14 cellular contexts compared by ENCODE assay signal in the genomic region with DNA sequence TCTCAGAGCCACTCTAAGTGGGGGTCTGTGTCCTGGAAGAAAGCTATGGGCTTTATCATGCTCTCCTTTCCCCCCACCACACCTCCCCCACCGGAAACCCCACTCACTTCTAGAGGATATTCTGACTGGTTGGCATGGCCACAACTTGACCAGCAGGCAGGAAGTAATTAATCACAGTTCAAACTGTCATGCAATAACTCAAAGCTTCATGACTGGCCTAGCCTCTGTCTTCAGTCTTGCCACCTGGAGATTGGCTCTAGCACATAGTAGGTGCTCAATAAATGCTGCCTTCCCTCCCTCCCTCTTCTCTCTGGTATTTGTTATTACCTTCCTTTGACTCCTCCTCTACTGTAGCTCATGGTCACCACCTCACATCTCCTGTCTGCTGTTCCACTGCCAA.
DNase-seq lines count a peak whose midpoint lies in the region; ATAC-seq, FAIRE-seq and TF ChIP-seq lines count a peak whose summit lies in the region.
"Had no signal": no experiment of that assay in that cellular context is flagged by ENCODE, and none has a peak within 500 bp of the region (broad histone marks: within the 10 kb centered on the region; RNA-seq: fewer than 3 reads in every experiment).

No MANE protein-coding gene starts in this region.

- H3K79me1 ChIP-seq in H1 (ENCODE audit: low read depth, low read length): no peaks in the 10 kb centered on the region

- CTCF ChIA-PET in H1 (lab: Charles Lee; ENCODE audit: partially characterized antibody): interaction anchor here (0.8 to 1.8 kb wide), 8 partner anchors 9 to 208 kb away, joined by 3 to 7 read pairs (median 4); no protein-coding TSS in a partner anchor

- no peak for TF ChIP-seq RAD21 in H1 (IDR thresholded peaks at IDR 0.05 in 1 of 2, conservative IDR thresholded peaks at IDR 0.05 in 1 of 2; ENCODE audit: low read depth in 2 of 2, low read length in 2 of 2)

- no peak overlapping the region for H2BK12ac ChIP-seq in H1 (ENCODE audit: low read depth, low read length)

- H2BK120ac ChIP-seq in H1 (replicated peaks; ENCODE audit: low read depth, low read length): no peak overlapping the region

- 0 out of 2 replicates have a peak overlapping the region, but pooled peaks have one; percentile 46 for H2BK15ac ChIP-seq in H1 (ENCODE audit: low read length)

- no peaks in the 10 kb centered on the region for H3K9me2 ChIP-seq in MM.1S (replicated peaks; ENCODE audit: insufficient read depth, low read length)

- H3K27ac ChIP-seq in H1 (ENCODE audit: low read depth, low read length) (no peak overlapping the region), MM.1S (ENCODE audit: low read length) (no peak overlapping the region)
- H3K27ac ChIP-seq: parathyroid adenoma, upper lobe of left lung had no signal

- no peak overlapping the region for H4K5ac ChIP-seq in H1 (ENCODE audit: insufficient read length, low read depth, low read length)

- no peak overlapping the region for H3K23ac ChIP-seq in H1 (ENCODE audit: insufficient read length)

- H3K36me3 ChIP-seq in H1 (ENCODE audit: control insufficient read depth in 2 of 4, insufficient read depth in 4 of 4, low read length in 3 of 4): no peaks in the 10 kb centered on the region
- H3K36me3 ChIP-seq in MM.1S (replicated peaks; ENCODE audit: insufficient read depth, low read length): no peaks in the 10 kb centered on the region
- H3K36me3 ChIP-seq: upper lobe of left lung had no signal

- H3K56ac ChIP-seq in H1 (replicated peaks; ENCODE audit: insufficient read length, low read depth, low read length): no peak overlapping the region

- FAIRE-seq in H1 (lab: Jason Lieb, UNC): no peak
- FAIRE-seq: A204.1 had no signal

- no peak overlapping the region for H3K4me2 ChIP-seq in H1 (ENCODE audit: insufficient read depth in 1 of 2, low read depth in 2 of 2, low read length in 2 of 2)
- H3K4me2 ChIP-seq in MM.1S (ENCODE audit: low read depth, low read length): no peak overlapping the region

- peak; percentile 22 for DNase-seq in NCI-H748 (lab: John Stamatoyannopoulos, UW; ENCODE audit: unreplicated experiment)
- no peak for DNase-seq in NCI-H748 treated with DMSO at 0.1 percent for 48 hours (lab: John Stamatoyannopoulos, UW)
- DNase-seq in H1 (ENCODE audit: low read depth in 1 of 2, low spot score in 2 of 2): no peak
- DNase-seq in MM.1S: no peak
- DNase-seq in Right ventricle myocardium inferior (ENCODE audit: missing footprints): no peak
- DNase-seq: amygdala, NCI-H1048, NCI-H446, upper lobe of left lung had no signal

- H3K79me2 ChIP-seq in H1 (ENCODE audit: control insufficient read depth in 1 of 2, insufficient read depth in 2 of 2, low read length in 2 of 2): no peaks in the 10 kb centered on the region
- no peaks in the 10 kb centered on the region for H3K79me2 ChIP-seq in MM.1S (ENCODE audit: low read length)
- H3K79me2 ChIP-seq: parathyroid adenoma had no signal

- intact Hi-C loops in Right ventricle myocardium inferior (cut with DNase I): no loop called here

- no peak overlapping the region for H3K4ac ChIP-seq in H1 (replicated peaks; ENCODE audit: insufficient read length, low read depth, low read length)

- no peak overlapping the region for H3K9ac ChIP-seq in H1 (replicated peaks in 1 of 4; ENCODE audit: extremely low read depth in 1 of 4, low read depth in 3 of 4, low read length in 3 of 4)
- H3K9ac ChIP-seq in MM.1S (ENCODE audit: low read length): no peak overlapping the region
- H3K9ac ChIP-seq: parathyroid adenoma had no signal

- no peaks in the 10 kb centered on the region; a peak in 1 of 7 replicates for H3K4me1 ChIP-seq in H1 (replicated peaks in 1 of 4; ENCODE audit: control insufficient read depth in 3 of 4, insufficient read depth in 4 of 4, low read length in 3 of 4)
- H3K4me1 ChIP-seq in MM.1S (ENCODE audit: low read length): no peaks in the 10 kb centered on the region
- H3K4me1 ChIP-seq: parathyroid adenoma, upper lobe of left lung had no signal

- H4K20me1 ChIP-seq in H1 (replicated peaks in 1 of 2; ENCODE audit: control insufficient read depth in 1 of 2, insufficient read depth in 2 of 2, low read length in 2 of 2) (no peaks in the 10 kb centered on the region), MM.1S (ENCODE audit: insufficient read depth, low read length) (no peaks in the 10 kb centered on the region)

- no peak for TF ChIP-seq CTCF in H1 (IDR thresholded peaks at IDR 0.05; ENCODE audit: control extremely low read depth in 1 of 3, insufficient read depth in 1 of 3, low read depth in 1 of 3, low read length in 3 of 3)
- no peak for TF ChIP-seq CTCF in MM.1S (IDR thresholded peaks at IDR 0.05; ENCODE audit: low read length)

- 82% methylated on average over 1 of the region's 1 CpG; no CpG with 5 or more reads in 1 of the 2 experiments for WGBS in H1 (ENCODE audit: extremely low coverage in 1 of 2, insufficient coverage in 1 of 2, insufficient read length in 1 of 2, insufficient replicate concordance in 2 of 2, low coverage in 1 of 2, low lambda C conversion rate in 2 of 2, missing lambda C conversion rate in 1 of 2), 2 experiments

- H2AK5ac ChIP-seq in H1 (ENCODE audit: low read depth, low read length): no peak overlapping the region

- no peaks in the 10 kb centered on the region for H3K27me3 ChIP-seq in H1 (replicated peaks in 1 of 4; ENCODE audit: control insufficient read depth in 3 of 4, extremely low read depth in 1 of 4, insufficient read depth in 3 of 4, low read length in 3 of 4)
- H3K27me3 ChIP-seq in MM.1S (replicated peaks; ENCODE audit: insufficient read depth, low read length): no peaks in the 10 kb centered on the region
- H3K27me3 ChIP-seq: upper lobe of left lung had no signal

- H4K91ac ChIP-seq in H1 (replicated peaks; ENCODE audit: insufficient read length, low read length): no peak overlapping the region

- H2AFZ ChIP-seq in H1 (ENCODE audit: low read length) (no peak overlapping the region), MM.1S (ENCODE audit: low read length) (no peak overlapping the region)
- H2AFZ ChIP-seq: parathyroid adenoma had no signal

- no peak for TF ChIP-seq EP300 in H1 (IDR thresholded peaks at IDR 0.05; ENCODE audit: borderline replicate concordance in 1 of 2, low read depth in 2 of 2, low read length in 2 of 2)

- no peak overlapping the region for H3K18ac ChIP-seq in H1 (ENCODE audit: extremely low read depth, low read length)

- no peak for TF ChIP-seq POLR2A in H1 (IDR thresholded peaks at IDR 0.05; ENCODE audit: control extremely low read depth in 1 of 2, low read depth in 2 of 2, low read length in 2 of 2)

- H2BK5ac ChIP-seq in H1 (ENCODE audit: low read depth, low read length): no peak overlapping the region

- no peak overlapping the region for H4K8ac ChIP-seq in H1 (ENCODE audit: extremely low read depth, insufficient read depth, low read length)

- POLR2A ChIA-PET in H1 (lab: Charles Lee; ENCODE audit: partially characterized antibody): no interaction called here

- no peaks in the 10 kb centered on the region for H3K23me2 ChIP-seq in H1 (ENCODE audit: low read depth, low read length)

- no peaks in the 10 kb centered on the region for H3K9me3 ChIP-seq in H1 (ENCODE audit: insufficient read depth in 2 of 2, low read depth in 1 of 2, low read length in 1 of 2)
- H3K9me3 ChIP-seq in MM.1S (replicated peaks; ENCODE audit: insufficient read depth, low read length): no peaks in the 10 kb centered on the region
- H3K9me3 ChIP-seq: upper lobe of left lung had no signal

- no peaks in the 10 kb centered on the region for H3F3A ChIP-seq in MM.1S (ENCODE audit: insufficient read depth, low read length)

- ATAC-seq in GM19463 (IDR thresholded peaks at IDR 0.05; ENCODE audit: unreplicated experiment) (peak; percentile 67), HG03520 (IDR thresholded peaks at IDR 0.05; ENCODE audit: unreplicated experiment) (peak; percentile 46), Right ventricle myocardium inferior (no peak), HG02870 (IDR thresholded peaks at IDR 0.05; ENCODE audit: unreplicated experiment) (no peak)

- H3K14ac ChIP-seq in H1 (ENCODE audit: insufficient read length): no peak overlapping the region

- H3K4me3 ChIP-seq in H1 (ENCODE audit: extremely low read depth in 1 of 4, insufficient read depth in 2 of 4, low read depth in 3 of 4, low read length in 4 of 4): no peak overlapping the region
- H3K4me3 ChIP-seq in MM.1S (ENCODE audit: low read length): no peak overlapping the region
- H3K4me3 ChIP-seq: upper lobe of left lung had no signal

- no peak overlapping the region for H2BK20ac ChIP-seq in H1 (ENCODE audit: low read length)

TF ChIP-seq in H1, 55 proteins besides CTCF, POLR2A, EP300 and RAD21:
- TF ChIP-seq ASH2L (IDR thresholded peaks at IDR 0.05; ENCODE audit: low read length): no peak
- TF ChIP-seq ATF2 (IDR thresholded peaks at IDR 0.05; ENCODE audit: low read length): no peak
- no peak for TF ChIP-seq KDM1A (IDR thresholded peaks at IDR 0.05; ENCODE audit: borderline replicate concordance, low read length)

Comparison
In these comparisons a context has a peak if more than half of its experiments do, and no peak if none do; other contexts are left out.
1. ATAC-seq: peak in GM19463 (single experiment) and HG03520 (single experiment); none in Right ventricle myocardium inferior (single experiment) and HG02870 (single experiment).